17 cellular contexts compared by ENCODE assay signal in the genomic region with DNA sequence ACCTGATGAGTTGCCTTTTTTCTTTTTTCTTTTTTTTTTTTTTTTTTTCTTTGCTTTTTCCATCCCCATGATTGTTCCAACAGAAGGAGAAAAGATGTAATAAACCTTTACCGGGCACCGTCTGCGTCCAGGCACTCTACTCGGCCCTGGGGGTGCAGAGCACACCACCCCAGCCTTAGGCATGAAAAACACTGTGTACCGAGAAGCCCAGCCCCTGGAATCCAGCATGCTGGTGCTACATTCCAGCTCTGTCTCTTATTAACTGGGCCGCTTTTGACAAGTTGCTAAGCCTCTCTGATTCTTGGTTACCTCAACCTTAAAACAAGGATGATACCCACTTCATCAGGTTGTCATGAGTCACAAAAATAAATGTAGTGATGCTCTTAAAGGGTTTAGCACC.
DNase-seq lines count a peak whose midpoint lies in the region; ATAC-seq and TF ChIP-seq lines count a peak whose summit lies in the region.
"Had no signal": no experiment of that assay in that cellular context is flagged by ENCODE, and none has a peak within 500 bp of the region (broad histone marks: within the 10 kb centered on the region; RNA-seq: fewer than 3 reads in every experiment).

No MANE protein-coding gene starts in this region.

- H3K4me1 ChIP-seq in tibial artery, result no peaks in the 10 kb centered on the region
- H3K4me1 ChIP-seq: Peyer's patch had no signal

- no peak for DNase-seq in CD14-positive monocyte (ENCODE audit: low spot score)
- DNase-seq in caudate nucleus (lab: John Stamatoyannopoulos, UW), result no peak
- no peak for DNase-seq in memory B cell (ENCODE audit: low spot score in 2 of 2)
- no peak for DNase-seq in GF-D8 (lab: John Stamatoyannopoulos, UW)
- DNase-seq in foreskin melanocyte, result no peak
- no peak for DNase-seq in tibial artery
- DNase-seq: COR-L47, DMS79, Karpas-422, NCI-H2107, NCI-H510A, NCI-H748 treated with DMSO at 0.1 percent for 48 hours had no signal

- H3K4me3 Mint-ChIP-seq in CD14-positive monocyte, result no peak overlapping the region
- peak overlapping the region; percentile 76 for H3K4me3 Mint-ChIP-seq in memory B cell
- no peak overlapping the region for H3K4me3 Mint-ChIP-seq in stimulated activated memory B cell treated with anti-CD40 and anti-IgM and Interleukin-4, amounts not matched to agents 10 μg/mL and 1 μg/mL and 100 μg/mL, for 72 hours

- H3K4me3 ChIP-seq in tibial artery, result no peak overlapping the region
- H3K4me3 ChIP-seq: GM12878, Peyer's patch had no signal

- H3K4me1 Mint-ChIP-seq in CD14-positive monocyte (peaks cover 21% of the 10 kb centered on the region), memory B cell (peaks cover 9% of the 10 kb centered on the region)
- peaks cover 22% of the 10 kb centered on the region for H3K4me1 Mint-ChIP-seq in stimulated activated memory B cell treated with anti-CD40 and anti-IgM and Interleukin-4, amounts not matched to agents 10 μg/mL and 1 μg/mL and 100 μg/mL, for 72 hours

- no peaks in the 10 kb centered on the region for H3K9me3 ChIP-seq in tibial artery
- H3K9me3 ChIP-seq: Peyer's patch had no signal

- H3K27ac Mint-ChIP-seq in CD14-positive monocyte (peak overlapping the region; percentile 61 to 97 (median 80)), memory B cell (peak overlapping the region; percentile 89)
- H3K27ac Mint-ChIP-seq in stimulated activated memory B cell treated with anti-CD40 and anti-IgM and Interleukin-4, amounts not matched to agents 10 μg/mL and 1 μg/mL and 100 μg/mL, for 72 hours, result peak overlapping the region; percentile 82

- ATAC-seq in memory B cell (ENCODE audit: low read depth), result no peak
- no peak for ATAC-seq in stimulated activated memory B cell treated with anti-CD40 and anti-IgM and Interleukin-4, amounts not matched to agents 10 μg/mL and 1 μg/mL and 100 μg/mL, for 72 hours
- ATAC-seq: SK-N-SH treated with all-trans-retinoic acid at 6 μM for 48 hours had no signal

- no peaks in the 10 kb centered on the region for H3K27me3 ChIP-seq in tibial artery
- H3K27me3 ChIP-seq: Peyer's patch had no signal

- peaks cover 0 to 3% (median 3%) of the 10 kb centered on the region in 3 donors for H3K27me3 Mint-ChIP-seq in CD14-positive monocyte (ENCODE audit: low read depth in 3 of 3)
- peaks cover 7% of the 10 kb centered on the region for H3K27me3 Mint-ChIP-seq in memory B cell
- H3K27me3 Mint-ChIP-seq in stimulated activated memory B cell treated with anti-CD40 and anti-IgM and Interleukin-4, amounts not matched to agents 10 μg/mL and 1 μg/mL and 100 μg/mL, for 72 hours, result peaks cover 17% of the 10 kb centered on the region

- H3K9me3 Mint-ChIP-seq in CD14-positive monocyte (peaks cover 0 to 4% (median 0%) of the 10 kb centered on the region in 7 donors), memory B cell (no peaks in the 10 kb centered on the region)
- H3K9me3 Mint-ChIP-seq in stimulated activated memory B cell treated with anti-CD40 and anti-IgM and Interleukin-4, amounts not matched to agents 10 μg/mL and 1 μg/mL and 100 μg/mL, for 72 hours, result no peaks in the 10 kb centered on the region

- H3K36me3 ChIP-seq in tibial artery, result no peaks in the 10 kb centered on the region
- H3K36me3 ChIP-seq: Peyer's patch had no signal

- no peak for TF ChIP-seq CTCF in CD14-positive monocyte (IDR thresholded peaks at IDR 0.05)
- TF ChIP-seq CTCF in tibial artery (IDR thresholded peaks at IDR 0.05), result no peak

- intact Hi-C loops in CD14-positive monocyte (cut with micrococcal nuclease), result loop anchor here (5.0 kb wide), 1 partner anchor 64 kb away; the partner anchor contains the start of gene HSBP1 (in 2 of the 2)
- intact Hi-C loops in tibial artery (cut with DNase I; ENCODE audit: low total_unique reads), result no loop called here

- H3K36me3 Mint-ChIP-seq in CD14-positive monocyte (no peaks in the 10 kb centered on the region), memory B cell (no peaks in the 10 kb centered on the region)
- H3K36me3 Mint-ChIP-seq in stimulated activated memory B cell treated with anti-CD40 and anti-IgM and Interleukin-4, amounts not matched to agents 10 μg/mL and 1 μg/mL and 100 μg/mL, for 72 hours, result no peaks in the 10 kb centered on the region

- H3K27ac ChIP-seq in caudate nucleus (ENCODE audit: low read depth, low read length), result peak overlapping the region; percentile 74
- H3K27ac ChIP-seq in tibial artery, result no peak overlapping the region
- H3K27ac ChIP-seq: C4-2B had no signal
